8 cellular contexts compared by ENCODE assay signal in genomic region chr5:154559398-154560276, GRCh38.
"Had no signal": no experiment of that assay in that cellular context is flagged by ENCODE, and none has a peak within 500 bp of the region (broad histone marks: within the 10 kb centered on the region; RNA-seq: fewer than 3 reads in every experiment).

No MANE protein-coding gene starts in this region.

- H3K4me1 ChIP-seq: heart right ventricle, left ventricle myocardium inferior had no signal

- H3K36me3 ChIP-seq: heart right ventricle, left ventricle myocardium inferior had no signal

- ATAC-seq: activated naive CD8-positive, alpha-beta T cell treated with anti-CD3 and anti-CD28 coated beads, Interleukin-2, amount 50 U/mL, for 24 hours; heart right ventricle; sciatic nerve had no signal

- DNase-seq: activated B cell treated with CpG ODN at 0.5 μM for 24 hours; activated CD4-positive, alpha-beta T cell treated with anti-CD3 and anti-CD28 coated beads, Interleukin-2, amount 10 ng/mL, durations not matched to agents 24 days and 14 days; activated naive CD4-positive, alpha-beta T cell treated with Interleukin-2 at 50 U/mL for 16 hours; activated naive CD8-positive, alpha-beta T cell treated with anti-CD3 and anti-CD28 coated beads, Interleukin-2, amount 50 U/mL, for 24 hours; effector CD4-positive, alpha-beta T cell; heart right ventricle; left ventricle myocardium inferior had no signal

- H3K4me3 ChIP-seq: heart right ventricle, left ventricle myocardium inferior had no signal

- H3K27ac ChIP-seq: heart right ventricle, left ventricle myocardium inferior had no signal
